17 cellular contexts compared by ENCODE assay signal in the genomic region with DNA sequence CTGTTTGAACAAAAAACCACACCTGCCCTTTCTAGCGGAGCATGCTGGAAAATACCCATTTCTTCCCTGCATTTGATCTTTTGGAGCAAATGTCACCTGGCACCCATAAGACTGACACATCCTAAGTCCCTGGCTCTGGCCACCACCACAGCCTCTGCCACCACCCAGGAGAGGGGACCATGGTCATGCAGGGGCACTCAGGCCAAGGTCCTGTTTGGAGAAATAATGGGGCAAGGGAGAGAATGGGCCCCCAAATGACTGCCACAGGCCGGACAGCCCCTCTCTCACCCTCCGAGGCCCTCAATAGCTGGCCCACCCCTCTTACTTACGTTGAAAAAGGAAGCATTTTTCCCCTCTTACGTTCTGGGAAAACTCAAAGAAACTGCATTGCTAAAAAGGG. TPM values are rescaled to one million over a fixed set of nuclear protein-coding genes. Genes with fewer than 3 reads are reported as not detected.
DNase-seq lines count a peak whose midpoint lies in the region; ATAC-seq and TF ChIP-seq lines count a peak whose summit lies in the region.
"Had no signal": no experiment of that assay in that cellular context is flagged by ENCODE, and none has a peak within 500 bp of the region (broad histone marks: within the 10 kb centered on the region; RNA-seq: fewer than 3 reads in every experiment).

No MANE protein-coding gene starts in this region.

- CTCF ChIA-PET in activated CD4-positive, alpha-beta T cell treated with anti-CD3 and anti-CD28 coated beads for 36 hours (lab: Charles Lee) = no interaction called here
- CTCF ChIA-PET in activated CD8-positive, alpha-beta T cell treated with anti-CD3 and anti-CD28 coated beads for 36 hours (lab: Charles Lee) = interaction anchor here (0.9 kb wide), 1 partner anchor 11 kb away, joined by 3 read pairs; no protein-coding TSS in a partner anchor
- CTCF ChIA-PET in naive thymus-derived CD4-positive, alpha-beta T cell (lab: Charles Lee) = no interaction called here

- no peak overlapping the region for H3K4me3 ChIP-seq in CD4-positive, CD25-positive, alpha-beta regulatory T cell (ENCODE audit: low read depth, low read length)
- no peak overlapping the region for H3K4me3 ChIP-seq in naive thymus-derived CD4-positive, alpha-beta T cell (ENCODE audit: low read length)
- H3K4me3 ChIP-seq in H7 (ENCODE audit: insufficient read depth, low read depth, low read length) = no peak overlapping the region

- no peak for DNase-seq in activated CD4-positive, alpha-beta T cell treated with anti-CD3 and anti-CD28 coated beads for 36 hours
- DNase-seq in activated CD4-positive, alpha-beta T cell treated with anti-CD3 and anti-CD28 coated beads for 1 hour = no peak
- DNase-seq in CD4-positive, CD25-positive, alpha-beta regulatory T cell = no peak
- DNase-seq in activated CD8-positive, alpha-beta T cell treated with anti-CD3 and anti-CD28 coated beads for 36 hours = no peak
- no peak for DNase-seq in naive thymus-derived CD4-positive, alpha-beta T cell
- DNase-seq in RPMI8226 (no peak), H7 (no peak), HuH-7 (ENCODE audit: low spot score) (no peak)
- DNase-seq: 8988T, BE2C, NCI-H1092, NCI-H146, NCI-H2081, NCI-H748 treated with DMSO at 0.1 percent for 48 hours, OCI-M1 had no signal

- H3K4me3 Mint-ChIP-seq in activated CD4-positive, alpha-beta T cell treated with anti-CD3 and anti-CD28 coated beads for 36 hours = no peak overlapping the region
- peak overlapping the region in 2 of 4 donors; percentile 5 to 76 for H3K4me3 Mint-ChIP-seq in CD4-positive, CD25-positive, alpha-beta regulatory T cell
- H3K4me3 Mint-ChIP-seq in activated CD8-positive, alpha-beta T cell treated with anti-CD3 and anti-CD28 coated beads for 36 hours = no peak overlapping the region
- peak overlapping the region in 9 of 10 donors; percentile 39 to 80 (median 58) for H3K4me3 Mint-ChIP-seq in naive thymus-derived CD4-positive, alpha-beta T cell

- POLR2A ChIA-PET in activated CD4-positive, alpha-beta T cell treated with anti-CD3 and anti-CD28 coated beads for 36 hours (lab: Charles Lee) = no interaction called here
- POLR2A ChIA-PET in activated CD8-positive, alpha-beta T cell treated with anti-CD3 and anti-CD28 coated beads for 36 hours (lab: Charles Lee) = interaction anchor here (0.8 to 1.5 kb wide), 2 partner anchors 10 to 88 kb away, joined by 3 read pairs; no protein-coding TSS in a partner anchor
- POLR2A ChIA-PET in naive thymus-derived CD4-positive, alpha-beta T cell (lab: Charles Lee) = interaction anchor here (0.6 to 12.5 kb wide), 3 partner anchors 10 to 33 kb away, joined by 3 to 169 read pairs (median 129); a partner anchor contains a TSS

- H3K9me3 ChIP-seq in CD4-positive, CD25-positive, alpha-beta regulatory T cell (ENCODE audit: control insufficient read depth in 2 of 2, low read length in 2 of 2) = no peaks in the 10 kb centered on the region
- H3K9me3 ChIP-seq in naive thymus-derived CD4-positive, alpha-beta T cell (ENCODE audit: control insufficient read depth in 2 of 3, low read length in 3 of 3) = no peaks in the 10 kb centered on the region
- H3K9me3 ChIP-seq: BE2C had no signal

- H3K36me3 Mint-ChIP-seq in activated CD4-positive, alpha-beta T cell treated with anti-CD3 and anti-CD28 coated beads for 36 hours (ENCODE audit: low read depth) = peaks cover 69% of the 10 kb centered on the region
- H3K36me3 Mint-ChIP-seq in CD4-positive, CD25-positive, alpha-beta regulatory T cell = peaks cover 45% of the 10 kb centered on the region
- H3K36me3 Mint-ChIP-seq in activated CD8-positive, alpha-beta T cell treated with anti-CD3 and anti-CD28 coated beads for 36 hours (ENCODE audit: low read depth) = peaks cover 82% of the 10 kb centered on the region
- H3K36me3 Mint-ChIP-seq in naive thymus-derived CD4-positive, alpha-beta T cell = peaks cover 16 to 54% (median 40%) of the 10 kb centered on the region in 5 donors

- no peak for ATAC-seq in activated CD4-positive, alpha-beta T cell treated with anti-CD3 and anti-CD28 coated beads for 36 hours
- no peak for ATAC-seq in CD4-positive, CD25-positive, alpha-beta regulatory T cell (ENCODE audit: low read depth in 2 of 2)
- no peak for ATAC-seq in activated CD8-positive, alpha-beta T cell treated with anti-CD3 and anti-CD28 coated beads for 36 hours
- no peak for ATAC-seq in naive thymus-derived CD4-positive, alpha-beta T cell
- ATAC-seq: HepG2 had no signal

- H3K4me1 Mint-ChIP-seq in activated CD4-positive, alpha-beta T cell treated with anti-CD3 and anti-CD28 coated beads for 36 hours = peaks cover 77% of the 10 kb centered on the region
- peaks cover 7 to 60% (median 29%) of the 10 kb centered on the region in 4 donors for H3K4me1 Mint-ChIP-seq in CD4-positive, CD25-positive, alpha-beta regulatory T cell
- H3K4me1 Mint-ChIP-seq in activated CD8-positive, alpha-beta T cell treated with anti-CD3 and anti-CD28 coated beads for 36 hours (ENCODE audit: low read depth) = peaks cover 78% of the 10 kb centered on the region
- peaks cover 47 to 98% (median 87%) of the 10 kb centered on the region in 7 donors for H3K4me1 Mint-ChIP-seq in naive thymus-derived CD4-positive, alpha-beta T cell

- intact Hi-C loops in activated CD4-positive, alpha-beta T cell treated with anti-CD3 and anti-CD28 coated beads for 36 hours (cut with DNase I, micrococcal nuclease) = no loop called here
- intact Hi-C loops in activated CD8-positive, alpha-beta T cell treated with anti-CD3 and anti-CD28 coated beads for 36 hours (cut with micrococcal nuclease) = no loop called here
- intact Hi-C loops in naive thymus-derived CD4-positive, alpha-beta T cell (cut with micrococcal nuclease) = loop anchor here in 1 of 2 donors (10.0 kb wide), 1 partner anchor 812 kb away; no protein-coding TSS in a partner anchor

- H3K27me3 Mint-ChIP-seq in activated CD4-positive, alpha-beta T cell treated with anti-CD3 and anti-CD28 coated beads for 36 hours = no peaks in the 10 kb centered on the region
- no peaks in the 10 kb centered on the region for H3K27me3 Mint-ChIP-seq in CD4-positive, CD25-positive, alpha-beta regulatory T cell
- H3K27me3 Mint-ChIP-seq in activated CD8-positive, alpha-beta T cell treated with anti-CD3 and anti-CD28 coated beads for 36 hours = no peaks in the 10 kb centered on the region
- no peaks in the 10 kb centered on the region for H3K27me3 Mint-ChIP-seq in naive thymus-derived CD4-positive, alpha-beta T cell

- peaks cover 23% of the 10 kb centered on the region for H3K4me1 ChIP-seq in CD4-positive, CD25-positive, alpha-beta regulatory T cell (ENCODE audit: control insufficient read depth, insufficient read depth, low read length, poor library complexity, severe bottlenecking)
- peaks cover 18 to 81% of the 10 kb centered on the region in 2 donors for H3K4me1 ChIP-seq in naive thymus-derived CD4-positive, alpha-beta T cell (ENCODE audit: control insufficient read depth in 2 of 2, insufficient read depth in 2 of 2, low read length in 2 of 2)
- H3K4me1 ChIP-seq: BE2C had no signal

- H3K36me3 ChIP-seq in CD4-positive, CD25-positive, alpha-beta regulatory T cell (ENCODE audit: control insufficient read depth, insufficient read depth, low read length) = peaks cover 36% of the 10 kb centered on the region
- peaks cover 4 to 41% (median 23%) of the 10 kb centered on the region in 3 experiments for H3K36me3 ChIP-seq in naive thymus-derived CD4-positive, alpha-beta T cell (ENCODE audit: control insufficient read depth in 2 of 3, insufficient read depth in 3 of 3, low read length in 3 of 3)
- H3K36me3 ChIP-seq in H7 (replicated peaks; ENCODE audit: control insufficient read depth, insufficient read depth, low read length) = no peaks in the 10 kb centered on the region; the same call in 1 of the 2 replicates
- H3K36me3 ChIP-seq: BE2C had no signal

- H3K27me3 ChIP-seq in CD4-positive, CD25-positive, alpha-beta regulatory T cell (ENCODE audit: control insufficient read depth, insufficient read depth, low read length) = no peaks in the 10 kb centered on the region
- H3K27me3 ChIP-seq in naive thymus-derived CD4-positive, alpha-beta T cell (ENCODE audit: control insufficient read depth in 2 of 2, insufficient read depth in 2 of 2, low read length in 2 of 2) = no peaks in the 10 kb centered on the region
- H3K27me3 ChIP-seq in H7 (ENCODE audit: control insufficient read depth, insufficient read depth, low read length) = no peaks in the 10 kb centered on the region
- H3K27me3 ChIP-seq: BE2C had no signal

- peak overlapping the region; percentile 26 for H3K27ac Mint-ChIP-seq in activated CD4-positive, alpha-beta T cell treated with anti-CD3 and anti-CD28 coated beads for 36 hours
- peak overlapping the region in 2 of 3 donors; percentile 77 to 83 for H3K27ac Mint-ChIP-seq in CD4-positive, CD25-positive, alpha-beta regulatory T cell
- peak overlapping the region; percentile 71 for H3K27ac Mint-ChIP-seq in activated CD8-positive, alpha-beta T cell treated with anti-CD3 and anti-CD28 coated beads for 36 hours
- H3K27ac Mint-ChIP-seq in naive thymus-derived CD4-positive, alpha-beta T cell = peak overlapping the region in 8 of 9 donors; percentile 91 to 100 (median 99)

- no peaks in the 10 kb centered on the region for H3K9me3 Mint-ChIP-seq in activated CD4-positive, alpha-beta T cell treated with anti-CD3 and anti-CD28 coated beads for 36 hours (ENCODE audit: low read depth)
- H3K9me3 Mint-ChIP-seq in CD4-positive, CD25-positive, alpha-beta regulatory T cell = no peaks in the 10 kb centered on the region
- no peaks in the 10 kb centered on the region for H3K9me3 Mint-ChIP-seq in activated CD8-positive, alpha-beta T cell treated with anti-CD3 and anti-CD28 coated beads for 36 hours
- H3K9me3 Mint-ChIP-seq in naive thymus-derived CD4-positive, alpha-beta T cell = peaks cover 0 to 4% (median 0%) of the 10 kb centered on the region in 11 donors

- no peak for TF ChIP-seq CTCF in activated CD8-positive, alpha-beta T cell treated with anti-CD3 and anti-CD28 coated beads for 36 hours (IDR thresholded peaks at IDR 0.05)

- H3K27ac ChIP-seq in CD4-positive, CD25-positive, alpha-beta regulatory T cell (ENCODE audit: insufficient read depth, low read length, poor library complexity, severe bottlenecking) = no peak overlapping the region
- H3K27ac ChIP-seq in naive thymus-derived CD4-positive, alpha-beta T cell (ENCODE audit: low read depth, low read length) = peak overlapping the region; percentile 98
- H3K27ac ChIP-seq: KMS-11 had no signal

RNA-seq across cellular contexts. Expression of a gene that starts 35.4 kb away (rescaled TPM):
- 100 to 1,000 TPM; 186 to 191 TPM for total RNA-seq in activated CD4-positive, alpha-beta T cell treated with anti-CD3 and anti-CD28 coated beads for 36 hours
- 85.7 TPM for total RNA-seq in CD4-positive, CD25-positive, alpha-beta regulatory T cell
- 100 to 1,000 TPM; 165 to 188 (median 183) TPM for polyA plus RNA-seq in CD4-positive, CD25-positive, alpha-beta regulatory T cell
- 100 to 1,000 TPM; 207 to 220 TPM for total RNA-seq in activated CD8-positive, alpha-beta T cell treated with anti-CD3 and anti-CD28 coated beads for 36 hours
- total RNA-seq in naive thymus-derived CD4-positive, alpha-beta T cell = 100 to 1,000 TPM in 4 of 5 experiments, 10 to 100 TPM in 1; 89.5 to 206 (median 149) TPM
- polyA plus RNA-seq in naive thymus-derived CD4-positive, alpha-beta T cell = 100 to 1,000 TPM; 407 to 462 TPM
- 7.2 and 12.3 TPM in 2 replicates for total RNA-seq in H7 (2014; rRNA removed; shearing (Covaris generic))

Comparison
In these comparisons a context has a peak if more than half of its experiments do, and no peak if none do; other contexts are left out.
1. H3K27ac Mint-ChIP-seq: peak in every context shown above with its lines; median percentile 99 in naive thymus-derived CD4-positive, alpha-beta T cell; 80 in CD4-positive, CD25-positive, alpha-beta regulatory T cell; 71 in activated CD8-positive, alpha-beta T cell treated with anti-CD3 and anti-CD28 coated beads for 36 hours; 26 in activated CD4-positive, alpha-beta T cell treated with anti-CD3 and anti-CD28 coated beads for 36 hours.
2. H3K4me3 Mint-ChIP-seq: peak in naive thymus-derived CD4-positive, alpha-beta T cell (9 of 10); none in activated CD4-positive, alpha-beta T cell treated with anti-CD3 and anti-CD28 coated beads for 36 hours (single experiment) and activated CD8-positive, alpha-beta T cell treated with anti-CD3 and anti-CD28 coated beads for 36 hours (single experiment).